ENCODE assay signal across 1 cellular context in genomic region chr12:23099604-23100003, GRCh38.
TF ChIP-seq lines count a peak whose summit lies in the region.

No MANE protein-coding gene starts in this region.

TF ChIP-seq in WTC11, 78 proteins besides CTCF, POLR2A, EP300 and RAD21:
- TF ChIP-seq IRF2 (CRISPR knock-in tag; IDR thresholded peaks at IDR 0.05; ENCODE audit: borderline replicate concordance, low read depth), result no peak
- no peak for TF ChIP-seq FOXP1 (CRISPR knock-in tag; IDR thresholded peaks at IDR 0.05; ENCODE audit: borderline replicate concordance)
- no peak for TF ChIP-seq ZNF232 (CRISPR knock-in tag; IDR thresholded peaks at IDR 0.05)
- TF ChIP-seq ZNF416 (CRISPR knock-in tag; IDR thresholded peaks at IDR 0.05), result no peak
- no peak for TF ChIP-seq ZNF138 (CRISPR knock-in tag; conservative IDR thresholded peaks at IDR 0.05)
- no peak for TF ChIP-seq ZNF423 (CRISPR knock-in tag; IDR thresholded peaks at IDR 0.05)
- TF ChIP-seq PRDM15 (CRISPR knock-in tag; IDR thresholded peaks at IDR 0.05), result no peak
- TF ChIP-seq IRF1 (CRISPR knock-in tag; IDR thresholded peaks at IDR 0.05), result no peak
- TF ChIP-seq, protein P1, sequence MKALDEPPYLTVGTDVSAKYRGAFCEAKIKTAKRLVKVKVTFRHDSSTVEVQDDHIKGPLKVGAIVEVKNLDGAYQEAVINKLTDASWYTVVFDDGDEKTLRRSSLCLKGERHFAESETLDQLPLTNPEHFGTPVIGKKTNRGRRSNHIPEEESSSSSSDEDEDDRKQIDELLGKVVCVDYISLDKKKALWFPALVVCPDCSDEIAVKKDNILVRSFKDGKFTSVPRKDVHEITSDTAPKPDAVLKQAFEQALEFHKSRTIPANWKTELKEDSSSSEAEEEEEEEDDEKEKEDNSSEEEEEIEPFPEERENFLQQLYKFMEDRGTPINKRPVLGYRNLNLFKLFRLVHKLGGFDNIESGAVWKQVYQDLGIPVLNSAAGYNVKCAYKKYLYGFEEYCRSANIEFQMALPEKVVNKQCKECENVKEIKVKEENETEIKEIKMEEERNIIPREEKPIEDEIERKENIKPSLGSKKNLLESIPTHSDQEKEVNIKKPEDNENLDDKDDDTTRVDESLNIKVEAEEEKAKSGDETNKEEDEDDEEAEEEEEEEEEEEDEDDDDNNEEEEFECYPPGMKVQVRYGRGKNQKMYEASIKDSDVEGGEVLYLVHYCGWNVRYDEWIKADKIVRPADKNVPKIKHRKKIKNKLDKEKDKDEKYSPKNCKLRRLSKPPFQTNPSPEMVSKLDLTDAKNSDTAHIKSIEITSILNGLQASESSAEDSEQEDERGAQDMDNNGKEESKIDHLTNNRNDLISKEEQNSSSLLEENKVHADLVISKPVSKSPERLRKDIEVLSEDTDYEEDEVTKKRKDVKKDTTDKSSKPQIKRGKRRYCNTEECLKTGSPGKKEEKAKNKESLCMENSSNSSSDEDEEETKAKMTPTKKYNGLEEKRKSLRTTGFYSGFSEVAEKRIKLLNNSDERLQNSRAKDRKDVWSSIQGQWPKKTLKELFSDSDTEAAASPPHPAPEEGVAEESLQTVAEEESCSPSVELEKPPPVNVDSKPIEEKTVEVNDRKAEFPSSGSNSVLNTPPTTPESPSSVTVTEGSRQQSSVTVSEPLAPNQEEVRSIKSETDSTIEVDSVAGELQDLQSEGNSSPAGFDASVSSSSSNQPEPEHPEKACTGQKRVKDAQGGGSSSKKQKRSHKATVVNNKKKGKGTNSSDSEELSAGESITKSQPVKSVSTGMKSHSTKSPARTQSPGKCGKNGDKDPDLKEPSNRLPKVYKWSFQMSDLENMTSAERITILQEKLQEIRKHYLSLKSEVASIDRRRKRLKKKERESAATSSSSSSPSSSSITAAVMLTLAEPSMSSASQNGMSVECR (CRISPR knock-in tag; IDR thresholded peaks at IDR 0.05; ENCODE audit: borderline replicate concordance), result no peak
- TF ChIP-seq ZMAT4 (CRISPR knock-in tag; IDR thresholded peaks at IDR 0.05), result no peak
- TF ChIP-seq SMAD3 (CRISPR knock-in tag; IDR thresholded peaks at IDR 0.05; ENCODE audit: borderline replicate concordance), result no peak
- TF ChIP-seq, protein P2, sequence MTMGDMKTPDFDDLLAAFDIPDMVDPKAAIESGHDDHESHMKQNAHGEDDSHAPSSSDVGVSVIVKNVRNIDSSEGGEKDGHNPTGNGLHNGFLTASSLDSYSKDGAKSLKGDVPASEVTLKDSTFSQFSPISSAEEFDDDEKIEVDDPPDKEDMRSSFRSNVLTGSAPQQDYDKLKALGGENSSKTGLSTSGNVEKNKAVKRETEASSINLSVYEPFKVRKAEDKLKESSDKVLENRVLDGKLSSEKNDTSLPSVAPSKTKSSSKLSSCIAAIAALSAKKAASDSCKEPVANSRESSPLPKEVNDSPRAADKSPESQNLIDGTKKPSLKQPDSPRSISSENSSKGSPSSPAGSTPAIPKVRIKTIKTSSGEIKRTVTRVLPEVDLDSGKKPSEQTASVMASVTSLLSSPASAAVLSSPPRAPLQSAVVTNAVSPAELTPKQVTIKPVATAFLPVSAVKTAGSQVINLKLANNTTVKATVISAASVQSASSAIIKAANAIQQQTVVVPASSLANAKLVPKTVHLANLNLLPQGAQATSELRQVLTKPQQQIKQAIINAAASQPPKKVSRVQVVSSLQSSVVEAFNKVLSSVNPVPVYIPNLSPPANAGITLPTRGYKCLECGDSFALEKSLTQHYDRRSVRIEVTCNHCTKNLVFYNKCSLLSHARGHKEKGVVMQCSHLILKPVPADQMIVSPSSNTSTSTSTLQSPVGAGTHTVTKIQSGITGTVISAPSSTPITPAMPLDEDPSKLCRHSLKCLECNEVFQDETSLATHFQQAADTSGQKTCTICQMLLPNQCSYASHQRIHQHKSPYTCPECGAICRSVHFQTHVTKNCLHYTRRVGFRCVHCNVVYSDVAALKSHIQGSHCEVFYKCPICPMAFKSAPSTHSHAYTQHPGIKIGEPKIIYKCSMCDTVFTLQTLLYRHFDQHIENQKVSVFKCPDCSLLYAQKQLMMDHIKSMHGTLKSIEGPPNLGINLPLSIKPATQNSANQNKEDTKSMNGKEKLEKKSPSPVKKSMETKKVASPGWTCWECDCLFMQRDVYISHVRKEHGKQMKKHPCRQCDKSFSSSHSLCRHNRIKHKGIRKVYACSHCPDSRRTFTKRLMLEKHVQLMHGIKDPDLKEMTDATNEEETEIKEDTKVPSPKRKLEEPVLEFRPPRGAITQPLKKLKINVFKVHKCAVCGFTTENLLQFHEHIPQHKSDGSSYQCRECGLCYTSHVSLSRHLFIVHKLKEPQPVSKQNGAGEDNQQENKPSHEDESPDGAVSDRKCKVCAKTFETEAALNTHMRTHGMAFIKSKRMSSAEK (CRISPR knock-in tag; IDR thresholded peaks at IDR 0.05; ENCODE audit: borderline replicate concordance), result no peak
- TF ChIP-seq, protein P3, sequence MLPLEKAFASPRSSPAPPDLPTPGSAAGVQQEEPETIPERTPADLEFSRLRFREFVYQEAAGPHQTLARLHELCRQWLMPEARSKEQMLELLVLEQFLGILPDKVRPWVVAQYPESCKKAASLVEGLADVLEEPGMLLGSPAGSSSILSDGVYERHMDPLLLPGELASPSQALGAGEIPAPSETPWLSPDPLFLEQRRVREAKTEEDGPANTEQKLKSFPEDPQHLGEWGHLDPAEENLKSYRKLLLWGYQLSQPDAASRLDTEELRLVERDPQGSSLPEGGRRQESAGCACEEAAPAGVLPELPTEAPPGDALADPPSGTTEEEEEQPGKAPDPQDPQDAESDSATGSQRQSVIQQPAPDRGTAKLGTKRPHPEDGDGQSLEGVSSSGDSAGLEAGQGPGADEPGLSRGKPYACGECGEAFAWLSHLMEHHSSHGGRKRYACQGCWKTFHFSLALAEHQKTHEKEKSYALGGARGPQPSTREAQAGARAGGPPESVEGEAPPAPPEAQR (CRISPR knock-in tag; IDR thresholded peaks at IDR 0.05), result no peak
- TF ChIP-seq, protein P4, sequence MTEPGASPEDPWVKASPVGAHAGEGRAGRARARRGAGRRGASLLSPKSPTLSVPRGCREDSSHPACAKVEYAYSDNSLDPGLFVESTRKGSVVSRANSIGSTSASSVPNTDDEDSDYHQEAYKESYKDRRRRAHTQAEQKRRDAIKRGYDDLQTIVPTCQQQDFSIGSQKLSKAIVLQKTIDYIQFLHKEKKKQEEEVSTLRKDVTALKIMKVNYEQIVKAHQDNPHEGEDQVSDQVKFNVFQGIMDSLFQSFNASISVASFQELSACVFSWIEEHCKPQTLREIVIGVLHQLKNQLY (CRISPR knock-in tag; IDR thresholded peaks at IDR 0.05), result no peak
- TF ChIP-seq USF1 (CRISPR knock-in tag; IDR thresholded peaks at IDR 0.05), result no peak
- TF ChIP-seq MYBL2 (CRISPR knock-in tag; IDR thresholded peaks at IDR 0.05), result no peak
- TF ChIP-seq, protein P5, sequence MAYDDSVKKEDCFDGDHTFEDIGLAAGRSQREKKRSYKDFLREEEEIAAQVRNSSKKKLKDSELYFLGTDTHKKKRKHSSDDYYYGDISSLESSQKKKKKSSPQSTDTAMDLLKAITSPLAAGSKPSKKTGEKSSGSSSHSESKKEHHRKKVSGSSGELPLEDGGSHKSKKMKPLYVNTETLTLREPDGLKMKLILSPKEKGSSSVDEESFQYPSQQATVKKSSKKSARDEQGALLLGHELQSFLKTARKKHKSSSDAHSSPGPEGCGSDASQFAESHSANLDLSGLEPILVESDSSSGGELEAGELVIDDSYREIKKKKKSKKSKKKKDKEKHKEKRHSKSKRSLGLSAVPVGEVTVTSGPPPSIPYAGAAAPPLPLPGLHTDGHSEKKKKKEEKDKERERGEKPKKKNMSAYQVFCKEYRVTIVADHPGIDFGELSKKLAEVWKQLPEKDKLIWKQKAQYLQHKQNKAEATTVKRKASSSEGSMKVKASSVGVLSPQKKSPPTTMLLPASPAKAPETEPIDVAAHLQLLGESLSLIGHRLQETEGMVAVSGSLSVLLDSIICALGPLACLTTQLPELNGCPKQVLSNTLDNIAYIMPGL (CRISPR knock-in tag; IDR thresholded peaks at IDR 0.05), result no peak
